ENCODE assay signal across 12 cellular contexts in the genomic region with DNA sequence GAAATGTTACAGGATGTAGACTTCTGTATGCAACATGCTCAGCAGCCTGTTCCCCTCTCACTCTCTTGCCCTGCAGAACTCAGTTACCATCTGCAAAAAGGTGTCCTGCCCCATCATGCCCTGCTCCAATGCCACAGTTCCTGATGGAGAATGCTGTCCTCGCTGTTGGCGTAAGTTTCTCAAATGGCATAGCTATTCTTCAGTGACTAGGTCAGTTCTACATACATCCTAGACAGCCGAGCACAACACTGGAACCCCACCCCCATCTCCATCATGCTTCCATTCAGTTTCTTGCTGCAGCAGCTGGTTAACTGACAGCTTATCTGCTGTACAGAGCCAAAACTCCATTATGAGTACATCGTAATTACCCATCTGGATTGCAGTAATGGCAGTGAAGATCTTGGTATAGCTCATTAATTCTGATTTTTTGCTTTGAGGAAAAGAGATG. TPM values are rescaled to one million over a fixed set of nuclear protein-coding genes. Genes with fewer than 3 reads are reported as not detected.
DNase-seq lines count a peak whose midpoint lies in the region; ATAC-seq and TF ChIP-seq lines count a peak whose summit lies in the region.
"Had no signal": no experiment of that assay in that cellular context is flagged by ENCODE, and none has a peak within 500 bp of the region (broad histone marks: within the 10 kb centered on the region; RNA-seq: fewer than 3 reads in every experiment).

No MANE protein-coding gene starts in this region.

- H3K4me3 ChIP-seq in fibroblast of villous mesenchyme (ENCODE audit: low read depth, low read length) (peak overlapping the region; percentile 80), skeletal muscle cell (ENCODE audit: low read depth, low read length) (peak overlapping the region; percentile 8), A673 (ENCODE audit: low read depth, low read length, poor library complexity, severe bottlenecking) (no peak overlapping the region)
- H3K4me3 ChIP-seq: SJSA1 had no signal

- intact Hi-C loops in A673 (cut with micrococcal nuclease; ENCODE audit: unreplicated experiment): no loop called here

- CTCF ChIA-PET in A673 (lab: Charles Lee): no interaction called here

- TF ChIP-seq CTCF in VCaP (conservative IDR thresholded peaks at IDR 0.05) (no peak), fibroblast of villous mesenchyme (IDR thresholded peaks at IDR 0.05; ENCODE audit: insufficient read depth, low read depth, low read length) (no peak), A673 (conservative IDR thresholded peaks at IDR 0.05; ENCODE audit: low read depth, low read length) (no peak)

- no TSS peak for BruUV-seq in A673 (replicated peaks; lab: Mats Ljungman, UMichigan)

- DNase-seq in ELR (ENCODE audit: low read depth) (peak; percentile 10), fibroblast of villous mesenchyme (ENCODE audit: low read depth) (peak; percentile 25), skeletal muscle cell (ENCODE audit: low read depth) (no peak), NCI-H128 (lab: John Stamatoyannopoulos, UW; ENCODE audit: unreplicated experiment) (no peak), A673 (ENCODE audit: low spot score) (no peak)
- no peak for DNase-seq in activated naive CD4-positive, alpha-beta T cell (lab: John Stamatoyannopoulos, UW)
- DNase-seq: activated T-cell treated with anti-CD3 and anti-CD28 coated beads, Interleukin-2, amount 50 U/mL, for 4 hours; NCI-H1092 treated with DMSO at 0.1 percent for 48 hours; WERI-Rb-1 had no signal

- peaks cover 24% of the 10 kb centered on the region for H3K27me3 ChIP-seq in A673 (replicated peaks; ENCODE audit: insufficient read depth, low read depth, low read length, poor library complexity)
- H3K27me3 ChIP-seq: SJSA1 had no signal

- peaks cover 5% of the 10 kb centered on the region for H3K4me1 ChIP-seq in A673 (ENCODE audit: insufficient read depth, low read length, poor library complexity, severe bottlenecking)

- no peak for ATAC-seq in HG03571 (IDR thresholded peaks at IDR 0.05; ENCODE audit: unreplicated experiment)
- ATAC-seq: activated T-cell treated with anti-CD3 and anti-CD28 coated beads, Interleukin-2, amount 50 U/mL, for 4 hours had no signal

- H3K27ac ChIP-seq in VCaP: peak overlapping the region; percentile 94
- H3K27ac ChIP-seq in A673 (ENCODE audit: low read depth, low read length, poor library complexity, severe bottlenecking): no peak overlapping the region
- H3K27ac ChIP-seq: WERI-Rb-1 had no signal

- H3K36me3 ChIP-seq in A673 (ENCODE audit: insufficient read depth, low read length, poor library complexity, severe bottlenecking): no peaks in the 10 kb centered on the region
- H3K36me3 ChIP-seq: WERI-Rb-1 had no signal

- no peaks in the 10 kb centered on the region for H3K9me3 ChIP-seq in A673 (ENCODE audit: low read depth, low read length, poor library complexity, severe bottlenecking)

- POLR2A ChIA-PET in A673 (lab: Charles Lee; ENCODE audit: low non-redundant PET): no interaction called here

RNA-seq across cellular contexts. Expression of a gene that starts 4.5 kb away (rescaled TPM):
- total RNA-seq in fibroblast of villous mesenchyme (7,420 and 8,241 TPM in 2 replicates), A673 (2021) (0.76 and 0.80 TPM in 2 replicates)

Comparison
In these comparisons a context has a peak if more than half of its experiments do, and no peak if none do; other contexts are left out.
1. DNase-seq: peak in ELR (single experiment) and fibroblast of villous mesenchyme (single experiment); none in skeletal muscle cell (single experiment), NCI-H128 (single experiment), activated naive CD4-positive, alpha-beta T cell (0 of 4) and A673 (single experiment).
2. RNA of a gene that starts 4.5 kb away (total RNA-seq): 7,420 to 8,241 TPM in fibroblast of villous mesenchyme; 0.76 to 0.80 TPM in A673; every median in the first group is over 1,000 times any median in the second.